Comparison of ENCODE assay signal across 9 cellular contexts in genomic region chrX:74422576-74423288, GRCh38. TPM values are rescaled to one million over a fixed set of nuclear protein-coding genes. Genes with fewer than 3 reads are reported as not detected.
DNase-seq lines count a peak whose midpoint lies in the region; ATAC-seq and TF ChIP-seq lines count a peak whose summit lies in the region.
"Had no signal": no experiment of that assay in that cellular context is flagged by ENCODE, and none has a peak within 500 bp of the region (broad histone marks: within the 10 kb centered on the region; RNA-seq: fewer than 3 reads in every experiment).

No MANE protein-coding gene starts in this region.

- intact Hi-C loops in esophagus squamous epithelium (cut with DNase I): no loop called here
- intact Hi-C loops in mucosa of descending colon (cut with DNase I, micrococcal nuclease): no loop called here

- no peak overlapping the region for H3K27ac Mint-ChIP-seq in T-helper 17 cell

- TF ChIP-seq POLR2A in esophagus squamous epithelium (IDR thresholded peaks at IDR 0.05): peak in 1 of 4 donors; percentile 34

- H3K36me3 ChIP-seq in esophagus squamous epithelium (no peaks in the 10 kb centered on the region), mucosa of descending colon (ENCODE audit: low read depth) (no peaks in the 10 kb centered on the region), thymus (ENCODE audit: control insufficient read depth, insufficient read depth) (no peaks in the 10 kb centered on the region)

- H3K27me3 ChIP-seq in esophagus squamous epithelium (no peaks in the 10 kb centered on the region), thymus (ENCODE audit: control insufficient read depth, insufficient read depth) (no peaks in the 10 kb centered on the region)

- WGBS in esophagus squamous epithelium, 2 donors: 0 to 59% methylated on average over 7 to 13 of the region's 44 CpGs
- WGBS in thymus: 22% methylated on average over 43 of the region's 44 CpGs

- TF ChIP-seq CTCF in esophagus squamous epithelium (IDR thresholded peaks at IDR 0.05) (no peak), mucosa of descending colon (IDR thresholded peaks at IDR 0.05) (no peak)

- H3K9me3 ChIP-seq in T-helper 17 cell (ENCODE audit: control insufficient read depth, low read length, poor library complexity, severe bottlenecking) (no peaks in the 10 kb centered on the region), esophagus squamous epithelium (no peaks in the 10 kb centered on the region), mucosa of descending colon (no peaks in the 10 kb centered on the region), thymus (ENCODE audit: control insufficient read depth) (no peaks in the 10 kb centered on the region)

- H3K27me3 Mint-ChIP-seq in T-helper 17 cell: peaks cover 6% of the 10 kb centered on the region

- ATAC-seq in T-helper 17 cell: peak; percentile 26
- ATAC-seq in mucosa of descending colon: peak; percentile 41
- no peak for ATAC-seq in HG03460 (IDR thresholded peaks at IDR 0.05; ENCODE audit: unreplicated experiment)
- ATAC-seq in GM18909 (IDR thresholded peaks at IDR 0.05; ENCODE audit: poor library complexity, unreplicated experiment): no peak

- peak overlapping the region; percentile 79 for H3K4me3 Mint-ChIP-seq in T-helper 17 cell

- H3K4me1 Mint-ChIP-seq in T-helper 17 cell: peaks cover 11% of the 10 kb centered on the region

- H3K4me1 ChIP-seq in esophagus squamous epithelium (peaks cover 0 to 37% (median 0%) of the 10 kb centered on the region in 3 donors), mucosa of descending colon (ENCODE audit: low read depth) (peaks cover 6% of the 10 kb centered on the region), thymus (ENCODE audit: control insufficient read depth, insufficient read depth, low read length) (peaks cover 3% of the 10 kb centered on the region)

- H3K36me3 Mint-ChIP-seq in T-helper 17 cell (ENCODE audit: low read depth): no peaks in the 10 kb centered on the region

- H3K4me3 ChIP-seq in esophagus squamous epithelium (peak overlapping the region; percentile 34 to 64 (median 54)), mucosa of descending colon (no peak overlapping the region), thymus (ENCODE audit: low read length) (peak overlapping the region; percentile 64)

- DNase-seq in SKM-1 (lab: John Stamatoyannopoulos, UW; ENCODE audit: unreplicated experiment) (peak; percentile 8), SKM-1 treated with dmso at 0.1 percent for 144 hours (lab: John Stamatoyannopoulos, UW; ENCODE audit: unreplicated experiment) (no peak), T-helper 17 cell (no peak), esophagus squamous epithelium (lab: John Stamatoyannopoulos, UW) (no peak), mucosa of descending colon (peak; percentile 21 to 53 (median 49))
- DNase-seq: DND-41 had no signal

- H3K27ac ChIP-seq in esophagus squamous epithelium: peak overlapping the region; percentile 34 to 91 (median 84)
- H3K27ac ChIP-seq in thymus (ENCODE audit: low read depth): no peak overlapping the region

RNA-seq across cellular contexts. Expression of gene SLC16A2, which starts 1.4 kb away (rescaled TPM):
- total RNA-seq in T-helper 17 cell (under 1 TPM; 0.10 to 0.12 TPM), esophagus squamous epithelium (1 to 10 TPM in 3 of 4 donors, under 1 TPM in 1; 0.99 to 6.7 (median 2.9) TPM), mucosa of descending colon (1 to 10 TPM; 1.3 to 7.9 (median 2.3) TPM)
- 2.4 TPM for polyA plus RNA-seq in thymus

Comparison
In these comparisons a context has a peak if more than half of its experiments do, and no peak if none do; other contexts are left out.
1. DNase-seq: peak in SKM-1 (single experiment) and mucosa of descending colon (3 of 3); none in SKM-1 treated with dmso at 0.1 percent for 144 hours (single experiment), T-helper 17 cell (0 of 3) and esophagus squamous epithelium (single experiment).
2. ATAC-seq: peak in T-helper 17 cell (single experiment) and mucosa of descending colon (single experiment); none in HG03460 (single experiment) and GM18909 (single experiment).